In the genomic region with DNA sequence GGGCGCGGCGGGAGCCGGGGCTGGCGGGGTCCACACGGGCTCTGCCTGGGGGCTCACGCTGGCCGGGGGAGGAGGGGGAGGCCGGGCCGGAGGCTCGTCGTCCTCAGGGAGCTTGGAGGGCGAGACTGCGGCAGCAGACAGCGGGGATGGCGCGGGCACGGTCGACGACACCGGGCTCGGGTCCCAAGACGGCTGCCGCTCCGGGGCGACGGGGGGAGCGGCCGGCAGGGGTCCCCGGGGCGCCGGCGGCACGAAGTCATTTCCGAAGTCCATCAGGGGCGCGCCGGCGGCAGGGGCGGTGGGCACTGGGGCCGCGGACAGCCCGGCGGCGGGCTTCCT, we compare ENCODE assay signal across 1 cellular context.
TF ChIP-seq lines count a peak whose summit lies in the region.

No MANE protein-coding gene starts in this region.

TF ChIP-seq in HepG2, 621 proteins besides CTCF, POLR2A, EP300 and RAD21 (continued from another document):
- TF ChIP-seq, protein P1, sequence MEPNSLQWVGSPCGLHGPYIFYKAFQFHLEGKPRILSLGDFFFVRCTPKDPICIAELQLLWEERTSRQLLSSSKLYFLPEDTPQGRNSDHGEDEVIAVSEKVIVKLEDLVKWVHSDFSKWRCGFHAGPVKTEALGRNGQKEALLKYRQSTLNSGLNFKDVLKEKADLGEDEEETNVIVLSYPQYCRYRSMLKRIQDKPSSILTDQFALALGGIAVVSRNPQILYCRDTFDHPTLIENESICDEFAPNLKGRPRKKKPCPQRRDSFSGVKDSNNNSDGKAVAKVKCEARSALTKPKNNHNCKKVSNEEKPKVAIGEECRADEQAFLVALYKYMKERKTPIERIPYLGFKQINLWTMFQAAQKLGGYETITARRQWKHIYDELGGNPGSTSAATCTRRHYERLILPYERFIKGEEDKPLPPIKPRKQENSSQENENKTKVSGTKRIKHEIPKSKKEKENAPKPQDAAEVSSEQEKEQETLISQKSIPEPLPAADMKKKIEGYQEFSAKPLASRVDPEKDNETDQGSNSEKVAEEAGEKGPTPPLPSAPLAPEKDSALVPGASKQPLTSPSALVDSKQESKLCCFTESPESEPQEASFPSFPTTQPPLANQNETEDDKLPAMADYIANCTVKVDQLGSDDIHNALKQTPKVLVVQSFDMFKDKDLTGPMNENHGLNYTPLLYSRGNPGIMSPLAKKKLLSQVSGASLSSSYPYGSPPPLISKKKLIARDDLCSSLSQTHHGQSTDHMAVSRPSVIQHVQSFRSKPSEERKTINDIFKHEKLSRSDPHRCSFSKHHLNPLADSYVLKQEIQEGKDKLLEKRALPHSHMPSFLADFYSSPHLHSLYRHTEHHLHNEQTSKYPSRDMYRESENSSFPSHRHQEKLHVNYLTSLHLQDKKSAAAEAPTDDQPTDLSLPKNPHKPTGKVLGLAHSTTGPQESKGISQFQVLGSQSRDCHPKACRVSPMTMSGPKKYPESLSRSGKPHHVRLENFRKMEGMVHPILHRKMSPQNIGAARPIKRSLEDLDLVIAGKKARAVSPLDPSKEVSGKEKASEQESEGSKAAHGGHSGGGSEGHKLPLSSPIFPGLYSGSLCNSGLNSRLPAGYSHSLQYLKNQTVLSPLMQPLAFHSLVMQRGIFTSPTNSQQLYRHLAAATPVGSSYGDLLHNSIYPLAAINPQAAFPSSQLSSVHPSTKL (CRISPR knock-in tag; IDR thresholded peaks at IDR 0.05) = no peak
- TF ChIP-seq PAF1 (CRISPR knock-in tag; IDR thresholded peaks at IDR 0.05) (no peak), ZNF773 (CRISPR knock-in tag; IDR thresholded peaks at IDR 0.05; ENCODE audit: borderline replicate concordance) (no peak), ELF1 (CRISPR knock-in tag; IDR thresholded peaks at IDR 0.05) (no peak), ZNF614 (CRISPR knock-in tag; IDR thresholded peaks at IDR 0.05; ENCODE audit: borderline replicate concordance) (no peak), ZNF530 (CRISPR knock-in tag; IDR thresholded peaks at IDR 0.05; ENCODE audit: low read depth) (no peak), ZNF777 (CRISPR knock-in tag; IDR thresholded peaks at IDR 0.05) (peak; percentile 70)
- TF ChIP-seq, protein P2, sequence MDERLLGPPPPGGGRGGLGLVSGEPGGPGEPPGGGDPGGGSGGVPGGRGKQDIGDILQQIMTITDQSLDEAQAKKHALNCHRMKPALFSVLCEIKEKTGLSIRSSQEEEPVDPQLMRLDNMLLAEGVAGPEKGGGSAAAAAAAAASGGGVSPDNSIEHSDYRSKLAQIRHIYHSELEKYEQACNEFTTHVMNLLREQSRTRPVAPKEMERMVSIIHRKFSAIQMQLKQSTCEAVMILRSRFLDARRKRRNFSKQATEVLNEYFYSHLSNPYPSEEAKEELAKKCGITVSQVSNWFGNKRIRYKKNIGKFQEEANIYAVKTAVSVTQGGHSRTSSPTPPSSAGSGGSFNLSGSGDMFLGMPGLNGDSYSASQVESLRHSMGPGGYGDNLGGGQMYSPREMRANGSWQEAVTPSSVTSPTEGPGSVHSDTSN (CRISPR knock-in tag; IDR thresholded peaks at IDR 0.05) = no peak
- TF ChIP-seq, protein P3, sequence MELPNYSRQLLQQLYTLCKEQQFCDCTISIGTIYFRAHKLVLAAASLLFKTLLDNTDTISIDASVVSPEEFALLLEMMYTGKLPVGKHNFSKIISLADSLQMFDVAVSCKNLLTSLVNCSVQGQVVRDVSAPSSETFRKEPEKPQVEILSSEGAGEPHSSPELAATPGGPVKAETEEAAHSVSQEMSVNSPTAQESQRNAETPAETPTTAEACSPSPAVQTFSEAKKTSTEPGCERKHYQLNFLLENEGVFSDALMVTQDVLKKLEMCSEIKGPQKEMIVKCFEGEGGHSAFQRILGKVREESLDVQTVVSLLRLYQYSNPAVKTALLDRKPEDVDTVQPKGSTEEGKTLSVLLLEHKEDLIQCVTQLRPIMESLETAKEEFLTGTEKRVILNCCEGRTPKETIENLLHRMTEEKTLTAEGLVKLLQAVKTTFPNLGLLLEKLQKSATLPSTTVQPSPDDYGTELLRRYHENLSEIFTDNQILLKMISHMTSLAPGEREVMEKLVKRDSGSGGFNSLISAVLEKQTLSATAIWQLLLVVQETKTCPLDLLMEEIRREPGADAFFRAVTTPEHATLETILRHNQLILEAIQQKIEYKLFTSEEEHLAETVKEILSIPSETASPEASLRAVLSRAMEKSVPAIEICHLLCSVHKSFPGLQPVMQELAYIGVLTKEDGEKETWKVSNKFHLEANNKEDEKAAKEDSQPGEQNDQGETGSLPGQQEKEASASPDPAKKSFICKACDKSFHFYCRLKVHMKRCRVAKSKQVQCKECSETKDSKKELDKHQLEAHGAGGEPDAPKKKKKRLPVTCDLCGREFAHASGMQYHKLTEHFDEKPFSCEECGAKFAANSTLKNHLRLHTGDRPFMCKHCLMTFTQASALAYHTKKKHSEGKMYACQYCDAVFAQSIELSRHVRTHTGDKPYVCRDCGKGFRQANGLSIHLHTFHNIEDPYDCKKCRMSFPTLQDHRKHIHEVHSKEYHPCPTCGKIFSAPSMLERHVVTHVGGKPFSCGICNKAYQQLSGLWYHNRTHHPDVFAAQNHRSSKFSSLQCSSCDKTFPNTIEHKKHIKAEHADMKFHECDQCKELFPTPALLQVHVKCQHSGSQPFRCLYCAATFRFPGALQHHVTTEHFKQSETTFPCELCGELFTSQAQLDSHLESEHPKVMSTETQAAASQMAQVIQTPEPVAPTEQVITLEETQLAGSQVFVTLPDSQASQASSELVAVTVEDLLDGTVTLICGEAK (IDR thresholded peaks at IDR 0.05) = no peak
- TF ChIP-seq, protein P3 (CRISPR knock-in tag; IDR thresholded peaks at IDR 0.05) = no peak
TF ChIP-seq in HepG2: peak in this region for 17.
